ENCODE assay signal across 13 cellular contexts in genomic region chrX:9163153-9163790, GRCh38.
DNase-seq lines count a peak whose midpoint lies in the region; ATAC-seq, FAIRE-seq and TF ChIP-seq lines count a peak whose summit lies in the region.
"Had no signal": no experiment of that assay in that cellular context is flagged by ENCODE, and none has a peak within 500 bp of the region (broad histone marks: within the 10 kb centered on the region; RNA-seq: fewer than 3 reads in every experiment).

No MANE protein-coding gene starts in this region.

- H2AFZ ChIP-seq in OCI-LY7 (ENCODE audit: low read length), result no peak overlapping the region
- no peak overlapping the region for H2AFZ ChIP-seq in endothelial cell of umbilical vein (ENCODE audit: low read depth, low read length)

- CTCF ChIA-PET in OCI-LY7 (lab: Charles Lee; ENCODE audit: unreplicated experiment) (no interaction called here), endothelial cell of umbilical vein (lab: Charles Lee) (no interaction called here)

- H3K9me1 ChIP-seq in endothelial cell of umbilical vein (replicated peaks; ENCODE audit: control insufficient read depth, extremely low read depth, insufficient read depth, low read length), result no peaks in the 10 kb centered on the region

- no peak overlapping the region for H3K9ac ChIP-seq in BLaER1 treated with 17β-estradiol and CSF1 and Interleukin-3, amounts not matched to agents 10 nM and 100 nM
- no peak overlapping the region for H3K9ac ChIP-seq in endothelial cell of umbilical vein (replicated peaks; ENCODE audit: extremely low read depth, insufficient read depth, low read length)
- H3K9ac ChIP-seq: KMS-11 had no signal

- no peaks in the 10 kb centered on the region for H4K20me1 ChIP-seq in BLaER1 treated with 17β-estradiol and CSF1 and Interleukin-3, amounts not matched to agents 10 nM and 100 nM
- H4K20me1 ChIP-seq in OCI-LY7 (ENCODE audit: insufficient read depth, low read length) (no peaks in the 10 kb centered on the region), endothelial cell of umbilical vein (replicated peaks; ENCODE audit: control insufficient read depth, extremely low read depth, insufficient read depth, low read length) (no peaks in the 10 kb centered on the region)

- H3K9me3 Mint-ChIP-seq in mesothelial cell of epicardium, result peaks cover 33% of the 10 kb centered on the region
- H3K9me3 Mint-ChIP-seq: dendritic cell treated with granulocyte-macrophage colony-stimulating factor and Interleukin-4, amounts not matched to agents 40 ng/mL and 50 ng/mL, for 4 days had no signal

- peaks cover 0 to 11% (median 0%) of the 10 kb centered on the region in 11 experiments; a peak in 1 of 22 replicates for H3K27me3 ChIP-seq in BLaER1 treated with 17β-estradiol and CSF1 and Interleukin-3, amounts not matched to agents 10 nM and 100 nM
- H3K27me3 ChIP-seq in endothelial cell of umbilical vein (ENCODE audit: control insufficient read depth in 2 of 2, insufficient read depth in 2 of 2, low read length in 2 of 2), result peaks cover 0 to under 1% of the 10 kb centered on the region in 2 experiments

- H3K27me3 Mint-ChIP-seq in mesothelial cell of epicardium (ENCODE audit: low read depth), result no peaks in the 10 kb centered on the region
- H3K27me3 Mint-ChIP-seq: CD4-positive, alpha-beta memory T cell had no signal

- H3K4me2 ChIP-seq in BLaER1 treated with 17β-estradiol and CSF1 and Interleukin-3, amounts not matched to agents 10 nM and 100 nM, result peak overlapping the region; percentile 13 to 63 (median 52); a peak in 17 of 22 replicates
- H3K4me2 ChIP-seq in OCI-LY7 (ENCODE audit: low read length) (peak overlapping the region; percentile 12; the same call in 1 of the 2 replicates), endothelial cell of umbilical vein (ENCODE audit: insufficient read depth, low read length) (peak overlapping the region; percentile 40)
- H3K4me2 ChIP-seq: KMS-11 had no signal

- no peak overlapping the region for H3K4me3 Mint-ChIP-seq in mesothelial cell of epicardium
- H3K4me3 Mint-ChIP-seq: dendritic cell treated with granulocyte-macrophage colony-stimulating factor and Interleukin-4, amounts not matched to agents 40 ng/mL and 50 ng/mL, for 4 days had no signal

- DNase-seq in M059J (ENCODE audit: low read depth), result peak; percentile 75
- DNase-seq in OCI-LY7 (ENCODE audit: low spot score), result no peak
- DNase-seq in endothelial cell of umbilical vein (ENCODE audit: low read depth, low spot score), result peak; percentile 33
- DNase-seq in NCI-H526 (lab: John Stamatoyannopoulos, UW), result no peak
- DNase-seq in mesothelial cell of epicardium (ENCODE audit: low spot score in 2 of 2, unreplicated experiment in 2 of 2), result no peak
- DNase-seq: activated gamma-delta T cell; CD4-positive, alpha-beta memory T cell; hypothalamus had no signal

- H3K36me3 Mint-ChIP-seq in mesothelial cell of epicardium, result no peaks in the 10 kb centered on the region
- H3K36me3 Mint-ChIP-seq: CD4-positive, alpha-beta memory T cell had no signal

- FAIRE-seq in endothelial cell of umbilical vein (lab: Jason Lieb, UNC), result no peak

- no peak overlapping the region for H3K27ac Mint-ChIP-seq in mesothelial cell of epicardium
- H3K27ac Mint-ChIP-seq: dendritic cell treated with granulocyte-macrophage colony-stimulating factor and Interleukin-4, amounts not matched to agents 40 ng/mL and 50 ng/mL, for 4 days had no signal

- H3K36me3 ChIP-seq in BLaER1 treated with 17β-estradiol and CSF1 and Interleukin-3, amounts not matched to agents 10 nM and 100 nM, result no peaks in the 10 kb centered on the region
- H3K36me3 ChIP-seq in OCI-LY7 (ENCODE audit: insufficient read depth, low read length), result no peaks in the 10 kb centered on the region
- no peaks in the 10 kb centered on the region for H3K36me3 ChIP-seq in endothelial cell of umbilical vein (ENCODE audit: control insufficient read depth in 2 of 2, extremely low read depth in 1 of 2, insufficient read depth in 2 of 2, low read length in 2 of 2)

- H3K79me2 ChIP-seq in OCI-LY7 (ENCODE audit: insufficient read depth, low read depth, low read length), result no peaks in the 10 kb centered on the region
- no peaks in the 10 kb centered on the region for H3K79me2 ChIP-seq in endothelial cell of umbilical vein (ENCODE audit: control insufficient read depth, insufficient read depth, low read length)

- H3K4me1 Mint-ChIP-seq in mesothelial cell of epicardium, result peaks cover 5% of the 10 kb centered on the region

- POLR2A ChIA-PET in OCI-LY7 (lab: Charles Lee), result no interaction called here
- POLR2A ChIA-PET in endothelial cell of umbilical vein (lab: Charles Lee), result no interaction called here

- H3K27ac ChIP-seq in BLaER1 treated with 17β-estradiol and CSF1 and Interleukin-3, amounts not matched to agents 10 nM and 100 nM, result no peak overlapping the region; a peak in 1 of 22 replicates
- H3K27ac ChIP-seq in OCI-LY7 (ENCODE audit: low read depth, low read length, poor library complexity, severe bottlenecking), result no peak overlapping the region
- H3K27ac ChIP-seq in endothelial cell of umbilical vein (ENCODE audit: insufficient read depth, low read depth, low read length), result peak overlapping the region; percentile 28
- H3K27ac ChIP-seq: KMS-11 had no signal

- intact Hi-C loops in OCI-LY7 (cut with micrococcal nuclease; ENCODE audit: unreplicated experiment), result no loop called here
- intact Hi-C loops in endothelial cell of umbilical vein (cut with micrococcal nuclease), result loop anchor here (1.0 to 5.0 kb wide), 3 partner anchors 10 to 299 kb away; no protein-coding TSS in a partner anchor

- TF ChIP-seq CTCF in OCI-LY7 (conservative IDR thresholded peaks at IDR 0.05; ENCODE audit: low read length) (no peak), endothelial cell of umbilical vein (IDR thresholded peaks at IDR 0.05; ENCODE audit: extremely low read depth in 1 of 2, insufficient read depth in 1 of 2, low read depth in 1 of 2, low read length in 2 of 2) (no peak), mesothelial cell of epicardium (IDR thresholded peaks at IDR 0.05; ENCODE audit: unreplicated experiment) (no peak)

- no peak overlapping the region for H3K4me3 ChIP-seq in BLaER1 treated with 17β-estradiol and CSF1 and Interleukin-3, amounts not matched to agents 10 nM and 100 nM
- H3K4me3 ChIP-seq in OCI-LY7 (ENCODE audit: low read depth, low read length, poor library complexity, severe bottlenecking) (no peak overlapping the region), endothelial cell of umbilical vein (replicated peaks in 1 of 3; ENCODE audit: insufficient read depth in 1 of 3, low read depth in 1 of 3, low read length in 3 of 3) (peak overlapping the region in 1 of 3 experiments; percentile 10)

- peaks cover 12 to 25% (median 17%) of the 10 kb centered on the region in 11 experiments for H3K9me3 ChIP-seq in BLaER1 treated with 17β-estradiol and CSF1 and Interleukin-3, amounts not matched to agents 10 nM and 100 nM (replicated peaks in 1 of 11)
- H3K9me3 ChIP-seq in OCI-LY7 (ENCODE audit: low read length) (no peaks in the 10 kb centered on the region), endothelial cell of umbilical vein (replicated peaks; ENCODE audit: control insufficient read depth, insufficient read depth, low read length) (no peaks in the 10 kb centered on the region)

- no TSS peak for BruUV-seq in OCI-LY7 (replicated peaks; lab: Mats Ljungman, UMichigan)
- BruUV-seq in endothelial cell of umbilical vein (replicated peaks; lab: Mats Ljungman, UMichigan), result no TSS peak

- H3K9me2 ChIP-seq in OCI-LY7 (ENCODE audit: insufficient read depth, low read length), result no peaks in the 10 kb centered on the region

- no peak for ATAC-seq in GM18517 (IDR thresholded peaks at IDR 0.05; ENCODE audit: unreplicated experiment)
- ATAC-seq in GM18498 (IDR thresholded peaks at IDR 0.05; ENCODE audit: unreplicated experiment), result no peak

- H3K4me1 ChIP-seq in BLaER1 treated with 17β-estradiol and CSF1 and Interleukin-3, amounts not matched to agents 10 nM and 100 nM, result peaks cover 19 to 40% (median 36%) of the 10 kb centered on the region in 10 experiments
- H3K4me1 ChIP-seq in OCI-LY7 (ENCODE audit: insufficient read depth, low read length, poor library complexity, severe bottlenecking) (no peaks in the 10 kb centered on the region), endothelial cell of umbilical vein (ENCODE audit: control insufficient read depth, extremely low read depth, insufficient read depth, low read length) (peaks cover 10% of the 10 kb centered on the region)

- dilution Hi-C loops in endothelial cell of umbilical vein (cut with MboI; ENCODE audit: extremely low pct_ligation_motif_present, low sequenced_read_pairs), result no loop called here

- TF ChIP-seq POLR2A in endothelial cell of umbilical vein (IDR thresholded peaks at IDR 0.05; ENCODE audit: low read depth, low read length), result no peak

TF ChIP-seq in endothelial cell of umbilical vein, 7 proteins besides CTCF, POLR2A, EP300 and RAD21:
- peak; percentile 74 for TF ChIP-seq GATA2 (IDR thresholded peaks at IDR 0.05; ENCODE audit: insufficient read depth, insufficient read length, low read depth, low read length)
- no peak for TF ChIP-seq MYC (IDR thresholded peaks at IDR 0.05; ENCODE audit: low read depth, low read length)
- TF ChIP-seq JUN (IDR thresholded peaks at IDR 0.05; ENCODE audit: borderline replicate concordance, insufficient read depth, insufficient read length, low read depth), result peak; percentile 27
- TF ChIP-seq EZH2 (IDR thresholded peaks at IDR 0.05; ENCODE audit: borderline replicate concordance, low read depth, low read length, severe bottlenecking), result no peak
- peak; percentile 17 for TF ChIP-seq POLR2AphosphoS5 (IDR thresholded peaks at IDR 0.05; ENCODE audit: insufficient read depth, low read depth, low read length)
- no peak for TF ChIP-seq FOS (IDR thresholded peaks at IDR 0.05; ENCODE audit: borderline replicate concordance, insufficient read depth, low read length)
- no peak for TF ChIP-seq MAX (IDR thresholded peaks at IDR 0.05; ENCODE audit: insufficient read depth, insufficient read length)

Comparison
In these comparisons a context has a peak if more than half of its experiments do, and no peak if none do; other contexts are left out.
1. DNase-seq: peak in M059J (single experiment) and endothelial cell of umbilical vein (single experiment); none in OCI-LY7 (single experiment), NCI-H526 (0 of 2) and mesothelial cell of epicardium (0 of 2).
2. Peak in every context shown above with its lines, with median percentiles within 50 percentile points of each other: H3K4me2 ChIP-seq.